In genomic region chr22:20919718-20920117, GRCh38 we compare ENCODE assay signal across 1 cellular context.
TF ChIP-seq lines count a peak whose summit lies in the region.

No MANE protein-coding gene starts in this region.

TF ChIP-seq in endothelial cell of umbilical vein, 7 proteins besides CTCF, POLR2A, EP300 and RAD21 (continued from another document):
- TF ChIP-seq MYC (IDR thresholded peaks at IDR 0.05; ENCODE audit: low read depth, low read length) = no peak
